In genomic region chr1:68112835-68113243, GRCh38 we compare ENCODE assay signal across 11 cellular contexts.
DNase-seq lines count a peak whose midpoint lies in the region; ATAC-seq, FAIRE-seq and TF ChIP-seq lines count a peak whose summit lies in the region.
"Had no signal": no experiment of that assay in that cellular context is flagged by ENCODE, and none has a peak within 500 bp of the region (broad histone marks: within the 10 kb centered on the region; RNA-seq: fewer than 3 reads in every experiment).

No MANE protein-coding gene starts in this region.

- no peak for FAIRE-seq in bronchial epithelial cell (lab: Jason Lieb, UNC)
- FAIRE-seq: endometrium had no signal

- POLR2A ChIA-PET in AG04450 (lab: Yijun Ruan, JAX) = no interaction called here

- DNase-seq in AG04450 (ENCODE audit: low read depth, low spot score) (peak; percentile 58), LHCN-M2 (ENCODE audit: low read depth) (peak; percentile 81), bronchial epithelial cell (ENCODE audit: low read depth) (peak; percentile 89), iris pigment epithelial cell (ENCODE audit: low read depth) (peak; percentile 89), NCI-H1417 (lab: John Stamatoyannopoulos, UW) (no peak)
- no peak for DNase-seq in stimulated activated CD4-positive, alpha-beta T cell treated with anti-CD3 and anti-CD28 coated beads, Interleukin-15, amount 100 ng/mL, for 24 hours
- DNase-seq: CD4-positive, alpha-beta memory T cell; nephron progenitor cell had no signal

- CTCF ChIA-PET in AG04450 (lab: Charles Lee) = interaction anchor here (0.7 to 12.8 kb wide), 4 partner anchors 9 to 330 kb away, joined by 3 to 473 read pairs (median 106); no protein-coding TSS in a partner anchor

- H3K27me3 ChIP-seq in AG04450 (ENCODE audit: control insufficient read depth, insufficient read depth, low read length) (no peaks in the 10 kb centered on the region), bronchial epithelial cell (ENCODE audit: control insufficient read depth, insufficient read depth, low read length) (no peaks in the 10 kb centered on the region)

- peak overlapping the region; percentile 71 for H3K27ac ChIP-seq in AG04450 (ENCODE audit: low read depth, low read length)

- H3K9me3 ChIP-seq in AG04450 (ENCODE audit: control insufficient read depth, insufficient read depth, low read length) = no peaks in the 10 kb centered on the region

- ATAC-seq in HG03039 (IDR thresholded peaks at IDR 0.05; ENCODE audit: unreplicated experiment) (no peak), HG03469 (IDR thresholded peaks at IDR 0.05; ENCODE audit: unreplicated experiment) (no peak)

- no peaks in the 10 kb centered on the region for H3K36me3 ChIP-seq in bronchial epithelial cell (ENCODE audit: control insufficient read depth, insufficient read depth, low read length)

- TF ChIP-seq CTCF in AG04450 (IDR thresholded peaks at IDR 0.05; ENCODE audit: low read depth, low read length) = no peak
- no peak for TF ChIP-seq CTCF in bronchial epithelial cell (IDR thresholded peaks at IDR 0.05; ENCODE audit: insufficient read depth, low read length, severe bottlenecking)

- H3K4me3 ChIP-seq in AG04450 (ENCODE audit: low read depth, low read length) = no peak overlapping the region
- H3K4me3 ChIP-seq in bronchial epithelial cell (ENCODE audit: low read depth, low read length) = no peak overlapping the region

Comparison
In these comparisons a context has a peak if more than half of its experiments do, and no peak if none do; other contexts are left out.
1. DNase-seq: peak in AG04450 (single experiment), LHCN-M2 (single experiment), bronchial epithelial cell (single experiment) and iris pigment epithelial cell (single experiment); none in stimulated activated CD4-positive, alpha-beta T cell treated with anti-CD3 and anti-CD28 coated beads, Interleukin-15, amount 100 ng/mL, for 24 hours (single experiment) and NCI-H1417 (0 of 3).